ENCODE assay signal across 1 cellular context in genomic region chrX:112774142-112774541, GRCh38.
TF ChIP-seq lines count a peak whose summit lies in the region.

No MANE protein-coding gene starts in this region.

TF ChIP-seq in HepG2, 621 proteins besides CTCF, POLR2A, EP300 and RAD21 (continued from another document):
- TF ChIP-seq STAT6 (CRISPR knock-in tag; IDR thresholded peaks at IDR 0.05; ENCODE audit: borderline replicate concordance) (no peak), ZNF484 (CRISPR knock-in tag; IDR thresholded peaks at IDR 0.05; ENCODE audit: borderline replicate concordance, low read depth) (no peak), POGZ (CRISPR knock-in tag; IDR thresholded peaks at IDR 0.05) (no peak), DNMT1 (CRISPR knock-in tag; IDR thresholded peaks at IDR 0.05) (no peak), SRSF1 (optimal IDR thresholded peaks at IDR 0.05; ENCODE audit: low read depth, low read length) (no peak)
